Comparison of ENCODE assay signal across 17 cellular contexts in the genomic region with DNA sequence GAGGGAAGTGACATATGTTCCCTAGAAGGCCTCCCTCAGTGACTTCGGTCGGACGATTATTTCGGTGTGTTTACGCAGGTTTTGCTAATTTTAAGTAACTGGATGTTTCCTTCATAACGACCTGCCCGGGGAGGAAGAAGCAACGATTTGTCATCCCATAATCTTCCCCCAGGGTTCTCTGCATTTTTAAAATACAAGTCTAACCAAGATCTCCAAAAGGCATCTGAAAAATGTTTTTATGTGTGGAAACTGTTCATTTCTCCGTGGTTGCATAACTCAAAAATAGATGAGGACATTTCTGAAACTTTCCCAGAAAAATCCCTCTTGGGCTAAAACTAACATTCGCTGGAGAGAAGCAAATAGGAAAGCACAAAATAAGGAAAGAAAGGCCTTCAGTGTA.
DNase-seq lines count a peak whose midpoint lies in the region; ATAC-seq and TF ChIP-seq lines count a peak whose summit lies in the region.
"Had no signal": no experiment of that assay in that cellular context is flagged by ENCODE, and none has a peak within 500 bp of the region (broad histone marks: within the 10 kb centered on the region; RNA-seq: fewer than 3 reads in every experiment).

No MANE protein-coding gene starts in this region.

- no peaks in the 10 kb centered on the region for H3K27me3 ChIP-seq in adipocyte (replicated peaks; ENCODE audit: control insufficient read depth, insufficient read depth, low read length)
- H3K27me3 ChIP-seq: colonic mucosa had no signal

- DNase-seq in ELR (ENCODE audit: low read depth) (peak; percentile 28), adipocyte (ENCODE audit: low read depth) (peak; percentile 85), fibroblast of villous mesenchyme (ENCODE audit: low read depth) (peak; percentile 1), stromal cell of bone marrow (ENCODE audit: low read depth) (peak; percentile 84), glomerular visceral epithelial cell (ENCODE audit: extremely low spot score) (no peak), NCI-H748 treated with DMSO at 0.1 percent for 48 hours (lab: John Stamatoyannopoulos, UW) (no peak)
- DNase-seq in activated naive CD4-positive, alpha-beta T cell treated with anti-CD3 and anti-CD28 coated beads, Interleukin-2, amount 50 U/mL, for 16 hours: no peak
- DNase-seq: activated CD4-positive, alpha-beta T cell treated with anti-CD3 and anti-CD28 coated beads for 48 hours; activated naive CD8-positive, alpha-beta T cell treated with anti-CD3 and anti-CD28 coated beads, Interleukin-2, amount 10 ng/mL, durations not matched to agents 7 days and 5 days; colonic mucosa; DND-41; lower lobe of right lung; NCI-H2029 treated with DMSO at 0.1 percent for 48 hours; small intestine; stimulated activated naive CD4-positive, alpha-beta T cell treated with Interleukin-2 at 50 U/mL for 16 hours; T-helper 17 cell had no signal

- no peak for ATAC-seq in HG03354 (IDR thresholded peaks at IDR 0.05; ENCODE audit: poor library complexity, severe bottlenecking, unreplicated experiment)
- ATAC-seq: lower lobe of right lung, T-helper 17 cell had no signal

- no peaks in the 10 kb centered on the region for H3K9me3 ChIP-seq in adipocyte (ENCODE audit: control insufficient read depth, low read length)
- H3K9me3 ChIP-seq: colonic mucosa, lower lobe of right lung had no signal

- no peaks in the 10 kb centered on the region for H3K36me3 ChIP-seq in adipocyte (ENCODE audit: control insufficient read depth, insufficient read depth, low read length, severe bottlenecking)
- H3K36me3 ChIP-seq: colonic mucosa, lower lobe of right lung had no signal

- peaks cover 5% of the 10 kb centered on the region for H3K4me1 ChIP-seq in adipocyte (ENCODE audit: control insufficient read depth, insufficient read depth, low read length)
- H3K4me1 ChIP-seq: colonic mucosa, lower lobe of right lung had no signal

- H3K4me3 ChIP-seq in adipocyte (ENCODE audit: low read length): peak overlapping the region; percentile 25
- no peak overlapping the region for H3K4me3 ChIP-seq in fibroblast of villous mesenchyme (ENCODE audit: low read depth, low read length)
- H3K4me3 ChIP-seq: colonic mucosa, lower lobe of right lung had no signal

- H3K9ac ChIP-seq in adipocyte (ENCODE audit: low read length): peak overlapping the region; percentile 64

- TF ChIP-seq CTCF in fibroblast of villous mesenchyme (IDR thresholded peaks at IDR 0.05; ENCODE audit: insufficient read depth, low read depth, low read length): no peak

Comparison
In these comparisons a context has a peak if more than half of its experiments do, and no peak if none do; other contexts are left out.
1. DNase-seq: peak in ELR (single experiment), adipocyte (single experiment), fibroblast of villous mesenchyme (single experiment) and stromal cell of bone marrow (single experiment); none in activated naive CD4-positive, alpha-beta T cell treated with anti-CD3 and anti-CD28 coated beads, Interleukin-2, amount 50 U/mL, for 16 hours (single experiment), glomerular visceral epithelial cell (single experiment) and NCI-H748 treated with DMSO at 0.1 percent for 48 hours (single experiment).